In genomic region chr5:79416499-79416898, GRCh38 we compare ENCODE assay signal across 9 cellular contexts.
DNase-seq lines count a peak whose midpoint lies in the region; ATAC-seq, FAIRE-seq and TF ChIP-seq lines count a peak whose summit lies in the region.
"Had no signal": no experiment of that assay in that cellular context is flagged by ENCODE, and none has a peak within 500 bp of the region (broad histone marks: within the 10 kb centered on the region; RNA-seq: fewer than 3 reads in every experiment).

No MANE protein-coding gene starts in this region.

- H3K9me3 ChIP-seq in BLaER1 (no peaks in the 10 kb centered on the region), GM12878 (replicated peaks; ENCODE audit: control insufficient read depth, insufficient read depth, low read length) (no peaks in the 10 kb centered on the region)

- intact Hi-C loops in GM12878 (cut with micrococcal nuclease; ENCODE audit: unreplicated experiment) (no loop called here), sciatic nerve (cut with DNase I) (no loop called here)

- ATAC-seq in GM19351 (IDR thresholded peaks at IDR 0.05; ENCODE audit: unreplicated experiment) (peak; percentile 95), HG03139 (IDR thresholded peaks at IDR 0.05; ENCODE audit: unreplicated experiment) (peak; percentile 80), GM12878 (peak; percentile 100), left lobe of liver (no peak), sciatic nerve (no peak)

- no peaks in the 10 kb centered on the region for H3K36me3 Mint-ChIP-seq in mesothelial cell of epicardium

- H3K4me1 Mint-ChIP-seq in mesothelial cell of epicardium, result no peaks in the 10 kb centered on the region

- no TSS peak for BruUV-seq in GM12878 (replicated peaks; lab: Mats Ljungman, UMichigan)

- H3K27me3 ChIP-seq in BLaER1, result no peaks in the 10 kb centered on the region
- no peaks in the 10 kb centered on the region for H3K27me3 ChIP-seq in GM12878 (replicated peaks in 1 of 2; ENCODE audit: control insufficient read depth in 2 of 2, insufficient read depth in 2 of 2, low read length in 1 of 2)

- 46% methylated on average over 2 of the region's 2 CpGs for WGBS in GM12878 (ENCODE audit: insufficient coverage, insufficient replicate concordance, low lambda C conversion rate, missing lambda C conversion rate)

- SMC1A ChIA-PET in GM12878 (lab: Charles Lee; ENCODE audit: uncharacterized antibody, unreplicated experiment), result interaction anchor here (0.6 to 1.4 kb wide), 6 partner anchors 11 to 107 kb away, joined by 3 to 4 read pairs (median 3); no protein-coding TSS in a partner anchor

- FAIRE-seq in GM12878 (lab: Jason Lieb, UNC), result peak; percentile 54

- no peak for TF ChIP-seq CTCF in GM12878 (IDR thresholded peaks at IDR 0.05 in 2 of 3, conservative IDR thresholded peaks at IDR 0.05 in 1 of 3; ENCODE audit: control insufficient read depth in 2 of 3, extremely low read depth in 1 of 3, insufficient read depth in 1 of 3, low read depth in 3 of 3, low read length in 3 of 3)
- no peak for TF ChIP-seq CTCF in mesothelial cell of epicardium (IDR thresholded peaks at IDR 0.05; ENCODE audit: unreplicated experiment)

- H3K4me1 ChIP-seq in BLaER1 (peaks cover 11% of the 10 kb centered on the region), GM12878 (ENCODE audit: control insufficient read depth, insufficient read depth, low read length) (peaks cover 7% of the 10 kb centered on the region)

- in situ Hi-C loops in GM12878 (cut with MboI), result no loop called here

- peaks cover 15% of the 10 kb centered on the region for H3K36me3 ChIP-seq in BLaER1
- no peaks in the 10 kb centered on the region for H3K36me3 ChIP-seq in GM12878 (ENCODE audit: control insufficient read depth in 2 of 2, insufficient read depth in 2 of 2, low read length in 1 of 2)

- H2AFZ ChIP-seq in GM12878 (ENCODE audit: control insufficient read depth, low read depth, low read length), result peak overlapping the region; percentile 47; the same call in 1 of the 2 replicates

- TF ChIP-seq POLR2A in GM12878 (IDR thresholded peaks at IDR 0.05; ENCODE audit: low read depth, low read length), result no peak

- POLR2A ChIA-PET in GM12878 (lab: Charles Lee), result interaction anchor here (0.7 kb wide), 1 partner anchor 1064 kb away, joined by 3 read pairs; no protein-coding TSS in a partner anchor

- peak in 1 of 2 experiments; percentile 40; a peak in 1 of 4 replicates for TF ChIP-seq EP300 in GM12878 (IDR thresholded peaks at IDR 0.05; ENCODE audit: borderline replicate concordance in 1 of 2, control insufficient read depth in 1 of 2, low read depth in 2 of 2, low read length in 2 of 2)

- H3K27ac ChIP-seq in BLaER1 (no peak overlapping the region), GM12878 (ENCODE audit: control insufficient read depth, insufficient read depth) (peak overlapping the region; percentile 31; the same call in 1 of the 2 replicates)
- H3K27ac ChIP-seq: epithelial cell of prostate had no signal

- no peaks in the 10 kb centered on the region for H3K9me3 Mint-ChIP-seq in mesothelial cell of epicardium

- H3K27me3 Mint-ChIP-seq in mesothelial cell of epicardium (ENCODE audit: low read depth), result no peaks in the 10 kb centered on the region

- DNase-seq in GM12878 (ENCODE audit: low read depth, low spot score) (peak; percentile 39), left lobe of liver (ENCODE audit: low spot score) (no peak), mesothelial cell of epicardium (ENCODE audit: low spot score in 2 of 2, unreplicated experiment in 2 of 2) (no peak), sciatic nerve (ENCODE audit: low spot score) (no peak), NCI-H1436 treated with DMSO at 0.1 percent for 48 hours (lab: John Stamatoyannopoulos, UW) (no peak)

- no peak overlapping the region for H3K27ac Mint-ChIP-seq in mesothelial cell of epicardium

- H3K9ac ChIP-seq in BLaER1 (no peak overlapping the region), GM12878 (ENCODE audit: control insufficient read depth, insufficient read depth, low read length) (no peak overlapping the region; the same call in 1 of the 2 replicates)

- no peak overlapping the region for H3K4me3 ChIP-seq in BLaER1
- no peak overlapping the region for H3K4me3 ChIP-seq in GM12878

- no peaks in the 10 kb centered on the region for H4K20me1 ChIP-seq in BLaER1
- no peaks in the 10 kb centered on the region for H4K20me1 ChIP-seq in GM12878 (ENCODE audit: control insufficient read depth, insufficient read depth)

- TF ChIP-seq RAD21 in GM12878 (IDR thresholded peaks at IDR 0.05; ENCODE audit: insufficient read depth, low read depth, low read length), result no peak

- H3K4me3 Mint-ChIP-seq in mesothelial cell of epicardium, result no peak overlapping the region

- RAD21 ChIA-PET in GM12878 (lab: Charles Lee; ENCODE audit: unreplicated experiment), result interaction anchor here (1.1 kb wide), 1 partner anchor 283 kb away, joined by 3 read pairs; no protein-coding TSS in a partner anchor

- H3K4me2 ChIP-seq in BLaER1 (peak overlapping the region; percentile 13; the same call in 1 of the 2 replicates), GM12878 (ENCODE audit: control insufficient read depth, insufficient read depth) (peak overlapping the region; percentile 59)

- CTCF ChIA-PET in GM12878 (lab: Yijun Ruan, JAX), result interaction anchor here (1.0 to 1.4 kb wide), 3 partner anchors 46 to 284 kb away, joined by 3 to 4 read pairs (median 3); no protein-coding TSS in a partner anchor

- no peaks in the 10 kb centered on the region for H3K79me2 ChIP-seq in GM12878 (ENCODE audit: control insufficient read depth, insufficient read depth, low read length)

TF ChIP-seq in GM12878, 131 proteins besides CTCF, POLR2A, EP300 and RAD21 (continues in another document):
- no peak for TF ChIP-seq PML (IDR thresholded peaks at IDR 0.05; ENCODE audit: low read length)
- TF ChIP-seq HDAC2 (IDR thresholded peaks at IDR 0.05), result no peak
- no peak for TF ChIP-seq KDM1A (IDR thresholded peaks at IDR 0.05; ENCODE audit: borderline replicate concordance)
- peak; percentile 69; the same call in 1 of the 2 replicates for TF ChIP-seq EED (IDR thresholded peaks at IDR 0.05; ENCODE audit: low read depth)
- TF ChIP-seq CREM (IDR thresholded peaks at IDR 0.05; ENCODE audit: low read depth), result no peak
- TF ChIP-seq EGR1 (IDR thresholded peaks at IDR 0.05; ENCODE audit: borderline replicate concordance in 1 of 2, low read depth in 2 of 2, low read length in 2 of 2), result no peak
- TF ChIP-seq CREB1 (IDR thresholded peaks at IDR 0.05; ENCODE audit: low read depth), result no peak
- TF ChIP-seq RB1 (IDR thresholded peaks at IDR 0.05; ENCODE audit: borderline replicate concordance), result no peak
- 0 out of 2 replicates have a peak, but pooled peaks have one; percentile 35 for TF ChIP-seq RELB (IDR thresholded peaks at IDR 0.05; ENCODE audit: low read depth)
- TF ChIP-seq HSF1 (IDR thresholded peaks at IDR 0.05; ENCODE audit: low read depth, low read length), result no peak
- peak; percentile 44 for TF ChIP-seq IKZF1 (conservative IDR thresholded peaks at IDR 0.05)
- TF ChIP-seq CHD1 (IDR thresholded peaks at IDR 0.05; ENCODE audit: low read depth, low read length), result no peak
- TF ChIP-seq CBX5 (IDR thresholded peaks at IDR 0.05; ENCODE audit: low read depth), result no peak
- TF ChIP-seq MXI1 (IDR thresholded peaks at IDR 0.05; ENCODE audit: low read depth, low read length), result peak; percentile 54; the same call in 1 of the 2 replicates
- TF ChIP-seq TBL1XR1 (IDR thresholded peaks at IDR 0.05; ENCODE audit: low read depth, low read length), result no peak
- 0 out of 2 replicates have a peak, but pooled peaks have one; percentile 27 for TF ChIP-seq TCF3 (IDR thresholded peaks at IDR 0.05; ENCODE audit: borderline replicate concordance, insufficient read depth, low read depth, low read length)

Comparison
In these comparisons a context has a peak if more than half of its experiments do, and no peak if none do; other contexts are left out.
1. ATAC-seq: peak in GM19351 (single experiment), HG03139 (single experiment) and GM12878 (single experiment); none in left lobe of liver (single experiment) and sciatic nerve (single experiment).